Comparison of ENCODE assay signal across 22 cellular contexts in genomic region chr2:45793564-45793963, GRCh38.
DNase-seq lines count a peak whose midpoint lies in the region; ATAC-seq and TF ChIP-seq lines count a peak whose summit lies in the region.
"Had no signal": no experiment of that assay in that cellular context is flagged by ENCODE, and none has a peak within 500 bp of the region (broad histone marks: within the 10 kb centered on the region; RNA-seq: fewer than 3 reads in every experiment).

No MANE protein-coding gene starts in this region.

- DNase-seq in NCI-H1092 treated with DMSO at 0.1 percent for 48 hours (lab: John Stamatoyannopoulos, UW) (peak; percentile 41), NCI-H1092 (lab: John Stamatoyannopoulos, UW) (no peak), HT-29 (ENCODE audit: low spot score) (peak; percentile 6), sciatic nerve (ENCODE audit: low spot score) (no peak), osteocyte (ENCODE audit: extremely low spot score, unreplicated experiment) (no peak), nucleus accumbens (lab: John Stamatoyannopoulos, UW) (no peak)
- no peak for DNase-seq in activated T-cell treated with anti-CD3 and anti-CD28 coated beads, Interleukin-2, amount 50 U/mL, for 4 hours
- DNase-seq: activated CD4-positive, CD25-positive, alpha-beta regulatory T cell; activated CD8-positive, alpha-beta T cell treated with anti-CD3 and anti-CD28 coated beads, Interleukin-2, amount 10 ng/mL, durations not matched to agents 7 days and 5 days; activated gamma-delta T cell treated with Interleukin-2 at 50 U/mL for 16 hours; Calu3; cortex of kidney; H7; MG63; NCI-H526 treated with DMSO at 0.1 percent for 48 hours; stimulated activated CD4-positive, alpha-beta T cell treated with anti-CD3 and anti-CD28 coated beads, Interleukin-4, amount 100 ng/mL, for 24 hours; T-helper 9 cell; thyroid gland had no signal

- intact Hi-C loops in sciatic nerve (cut with DNase I) = no loop called here

- no peak overlapping the region for H3K4me3 Mint-ChIP-seq in brain
- no peak overlapping the region for H3K4me3 Mint-ChIP-seq in osteocyte (ENCODE audit: unreplicated experiment)
- no peak overlapping the region for H3K4me3 Mint-ChIP-seq in activated T-cell treated with anti-CD3 and anti-CD28 coated beads, Interleukin-2, amount 50 U/mL, for 4 hours
- H3K4me3 Mint-ChIP-seq: activated CD8-positive, alpha-beta T cell treated with anti-CD3 and anti-CD28 coated beads, Interleukin-2, amount 10 ng/mL, durations not matched to agents 7 days and 5 days; B cell; stimulated activated naive CD8-positive, alpha-beta T cell treated with anti-CD3 and anti-CD28 coated beads, Interleukin-15, Interleukin-2, amounts not matched to agents 100 ng/mL and 50 ng/mL, for 24 hours had no signal

- H3K27ac Mint-ChIP-seq in brain = peak overlapping the region in 3 of 5 experiments; percentile 28 to 70 (median 58)
- no peak overlapping the region for H3K27ac Mint-ChIP-seq in osteocyte (ENCODE audit: unreplicated experiment)
- H3K27ac Mint-ChIP-seq: activated CD8-positive, alpha-beta T cell treated with anti-CD3 and anti-CD28 coated beads, Interleukin-2, amount 10 ng/mL, durations not matched to agents 7 days and 5 days; B cell; stimulated activated naive CD8-positive, alpha-beta T cell treated with anti-CD3 and anti-CD28 coated beads, Interleukin-15, Interleukin-2, amounts not matched to agents 100 ng/mL and 50 ng/mL, for 24 hours had no signal

- H3K9me3 Mint-ChIP-seq in brain (no peaks in the 10 kb centered on the region), osteocyte (ENCODE audit: unreplicated experiment) (no peaks in the 10 kb centered on the region)
- no peaks in the 10 kb centered on the region for H3K9me3 Mint-ChIP-seq in activated T-cell treated with anti-CD3 and anti-CD28 coated beads, Interleukin-2, amount 50 U/mL, for 4 hours
- H3K9me3 Mint-ChIP-seq: stimulated activated naive CD8-positive, alpha-beta T cell treated with anti-CD3 and anti-CD28 coated beads, Interleukin-15, Interleukin-2, amounts not matched to agents 100 ng/mL and 50 ng/mL, for 24 hours had no signal

- H3K4me1 Mint-ChIP-seq in brain = peaks cover 53% of the 10 kb centered on the region
- H3K4me1 Mint-ChIP-seq in osteocyte (ENCODE audit: unreplicated experiment) = no peaks in the 10 kb centered on the region
- H3K4me1 Mint-ChIP-seq in activated T-cell treated with anti-CD3 and anti-CD28 coated beads, Interleukin-2, amount 50 U/mL, for 4 hours (ENCODE audit: low read depth) = peaks cover 2% of the 10 kb centered on the region

- no peak for TF ChIP-seq CTCF in brain (conservative IDR thresholded peaks at IDR 0.05)
- TF ChIP-seq CTCF in osteocyte (IDR thresholded peaks at IDR 0.05) = no peak

- peak; percentile 26 for ATAC-seq in sciatic nerve
- no peak for ATAC-seq in activated T-cell treated with anti-CD3 and anti-CD28 coated beads, Interleukin-2, amount 50 U/mL, for 4 hours
- ATAC-seq: activated CD8-positive, alpha-beta T cell treated with anti-CD3 and anti-CD28 coated beads, Interleukin-2, amount 10 ng/mL, durations not matched to agents 7 days and 5 days; Right ventricle myocardium inferior had no signal

- H3K27me3 Mint-ChIP-seq in brain (no peaks in the 10 kb centered on the region), osteocyte (ENCODE audit: unreplicated experiment) (no peaks in the 10 kb centered on the region)
- no peaks in the 10 kb centered on the region for H3K27me3 Mint-ChIP-seq in activated T-cell treated with anti-CD3 and anti-CD28 coated beads, Interleukin-2, amount 50 U/mL, for 4 hours (ENCODE audit: low read depth)
- H3K27me3 Mint-ChIP-seq: B cell; stimulated activated naive CD8-positive, alpha-beta T cell treated with anti-CD3 and anti-CD28 coated beads, Interleukin-15, Interleukin-2, amounts not matched to agents 100 ng/mL and 50 ng/mL, for 24 hours had no signal

- H3K36me3 Mint-ChIP-seq in brain = no peaks in the 10 kb centered on the region
- H3K36me3 Mint-ChIP-seq in osteocyte (ENCODE audit: unreplicated experiment) = no peaks in the 10 kb centered on the region
- H3K36me3 Mint-ChIP-seq in activated T-cell treated with anti-CD3 and anti-CD28 coated beads, Interleukin-2, amount 50 U/mL, for 4 hours (ENCODE audit: insufficient read depth) = peaks cover 5% of the 10 kb centered on the region

Comparison
In these comparisons a context has a peak if more than half of its experiments do, and no peak if none do; other contexts are left out.
1. DNase-seq: peak in NCI-H1092 treated with DMSO at 0.1 percent for 48 hours (single experiment) and HT-29 (single experiment); none in NCI-H1092 (single experiment), sciatic nerve (single experiment), osteocyte (single experiment), activated T-cell treated with anti-CD3 and anti-CD28 coated beads, Interleukin-2, amount 50 U/mL, for 4 hours (single experiment) and nucleus accumbens (0 of 56).